Comparison of ENCODE assay signal across 12 cellular contexts in the genomic region with DNA sequence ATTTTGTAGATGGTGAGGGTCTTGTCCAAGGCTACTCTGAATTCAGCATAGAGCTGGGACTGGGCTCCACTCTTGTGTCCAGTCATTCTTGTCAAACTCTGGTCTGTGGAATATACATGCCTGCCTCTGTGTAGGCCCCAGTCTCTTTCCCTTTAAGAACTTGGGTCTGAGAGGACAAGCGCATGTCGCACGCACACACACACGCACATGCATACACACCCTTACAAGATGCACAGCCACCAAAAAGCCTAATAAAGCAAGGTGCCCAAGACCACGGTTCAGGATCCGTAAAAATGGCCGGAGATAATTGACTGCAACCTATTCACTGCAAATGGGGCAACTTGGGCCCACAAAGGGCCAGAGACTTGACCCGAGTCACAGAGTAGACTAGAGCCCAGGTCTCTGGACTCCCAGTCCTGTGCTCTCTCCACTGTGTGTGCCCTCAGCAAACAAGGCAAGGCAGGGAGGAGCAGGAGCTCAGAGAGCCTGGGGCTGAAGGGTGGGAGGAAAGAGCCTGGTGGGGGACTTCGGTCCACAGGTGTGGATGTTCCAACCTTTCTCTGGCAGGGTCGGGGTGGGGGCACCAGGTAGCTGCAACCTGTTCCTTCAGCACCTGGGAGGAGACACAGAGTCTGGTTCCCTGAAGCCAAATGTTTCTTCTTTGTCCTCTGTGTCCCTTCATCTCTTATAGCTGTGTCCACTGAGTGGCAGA. TPM values are rescaled to one million over a fixed set of nuclear protein-coding genes. Genes with fewer than 3 reads are reported as not detected.
DNase-seq lines count a peak whose midpoint lies in the region; ATAC-seq, FAIRE-seq and TF ChIP-seq lines count a peak whose summit lies in the region.
"Had no signal": no experiment of that assay in that cellular context is flagged by ENCODE, and none has a peak within 500 bp of the region (broad histone marks: within the 10 kb centered on the region; RNA-seq: fewer than 3 reads in every experiment).

No MANE protein-coding gene starts in this region.

- H4K20me1 ChIP-seq in GM23248 (ENCODE audit: insufficient read depth) (no peaks in the 10 kb centered on the region), PC-3 (ENCODE audit: low read length) (no peaks in the 10 kb centered on the region)

- no peak overlapping the region for H2AK5ac ChIP-seq in mesendoderm (ENCODE audit: low read length)

- FAIRE-seq in kidney (lab: Jason Lieb, UNC), result no peak
- FAIRE-seq: endometrium had no signal

- H3K56ac ChIP-seq in mesendoderm (ENCODE audit: low read length), result no peak overlapping the region

- H3K4ac ChIP-seq in mesendoderm (ENCODE audit: low read depth, low read length), result no peak overlapping the region

- no peak overlapping the region for H3K23ac ChIP-seq in mesendoderm (ENCODE audit: low read length)

- H2BK5ac ChIP-seq in mesendoderm (ENCODE audit: low read length), result no peak overlapping the region

- H3K79me2 ChIP-seq in GM23248 (ENCODE audit: insufficient read depth), result no peaks in the 10 kb centered on the region
- H3K79me2 ChIP-seq in mesendoderm (ENCODE audit: control insufficient read depth, insufficient read depth, low read length), result no peaks in the 10 kb centered on the region
- H3K79me2 ChIP-seq in PC-3 (ENCODE audit: low read length), result no peaks in the 10 kb centered on the region

- peak overlapping the region; percentile 78; the same call in 1 of the 2 replicates for H2AFZ ChIP-seq in GM23248
- H2AFZ ChIP-seq in PC-3 (ENCODE audit: low read length), result no peak overlapping the region; the same call in 1 of the 2 replicates

- H4K8ac ChIP-seq in mesendoderm (ENCODE audit: low read depth, low read length), result no peak overlapping the region

- no peak for DNase-seq in GM23248
- DNase-seq in T-cell, result no peak
- no peak for DNase-seq in kidney
- DNase-seq in progenitor cell of endocrine pancreas (ENCODE audit: low spot score, unreplicated experiment), result no peak
- no peak for DNase-seq in mesendoderm
- DNase-seq in activated T-helper 2 cell treated with anti-CD3 and anti-CD28 coated beads, Interferon-gamma antibody, Interleukin-2, Interleukin-4, amounts not matched to agents 10 μg/mL and 5 μg/mL and 100 μg/mL, durations not matched to agents 14 hours and 24 hours and 36 hours (ENCODE audit: low spot score), result no peak
- no peak for DNase-seq in PC-3

- H3K9me2 ChIP-seq in GM23248 (ENCODE audit: insufficient read depth) (no peaks in the 10 kb centered on the region), PC-3 (replicated peaks; ENCODE audit: low read length) (no peaks in the 10 kb centered on the region)

- 87 to 89% methylated on average over 10 of the region's 10 CpGs for WGBS in GM23248 (ENCODE audit: low coverage in 1 of 2, low lambda C conversion rate in 2 of 2, missing lambda C conversion rate in 2 of 2), 2 experiments
- no CpG with 5 or more reads among the region's 10 CpGs for WGBS in mesendoderm (ENCODE audit: extremely low coverage, insufficient coverage, low lambda C conversion rate)

- no peak overlapping the region for H2BK120ac ChIP-seq in mesendoderm (ENCODE audit: low read depth, low read length)

- H3K18ac ChIP-seq in mesendoderm (ENCODE audit: low read length), result no peak overlapping the region

- H3K4me2 ChIP-seq in GM23248 (ENCODE audit: unreplicated experiment) (no peak overlapping the region), mesendoderm (ENCODE audit: low read length) (no peak overlapping the region), PC-3 (ENCODE audit: low read length) (no peak overlapping the region)

- H3K4me3 ChIP-seq in GM23248 (no peak overlapping the region), kidney (ENCODE audit: low read length in 2 of 2) (peak overlapping the region; percentile 67 to 87), mesendoderm (ENCODE audit: low read length) (no peak overlapping the region), PC-3 (ENCODE audit: low read length) (no peak overlapping the region; the same call in 1 of the 2 replicates)

- H4K5ac ChIP-seq in mesendoderm (ENCODE audit: low read length), result no peak overlapping the region

- H3F3A ChIP-seq in GM23248 (ENCODE audit: insufficient read depth) (peaks cover 2% of the 10 kb centered on the region; the same call in 1 of the 2 replicates), PC-3 (ENCODE audit: low read length, unreplicated experiment) (no peaks in the 10 kb centered on the region)

- intact Hi-C loops in kidney (cut with DNase I) (no loop called here), PC-3 (cut with micrococcal nuclease) (no loop called here)
- intact Hi-C loops in activated T-helper 2 cell treated with anti-CD3 and anti-CD28 coated beads, Interferon-gamma antibody, Interleukin-2, Interleukin-4, amounts not matched to agents 10 μg/mL and 5 μg/mL and 100 μg/mL, durations not matched to agents 14 hours and 24 hours and 36 hours (cut with micrococcal nuclease), result no loop called here

- H3K79me1 ChIP-seq in mesendoderm (ENCODE audit: low read length), result no peaks in the 10 kb centered on the region

- in situ Hi-C loops in GM23248 (cut with MboI), result no loop called here

- H3K9me3 ChIP-seq in GM23248 (ENCODE audit: low read depth) (no peaks in the 10 kb centered on the region), kidney (ENCODE audit: control insufficient read depth in 1 of 2, low read length in 2 of 2) (no peaks in the 10 kb centered on the region), PC-3 (ENCODE audit: low read length) (no peaks in the 10 kb centered on the region)
- H3K9me3 ChIP-seq: breast epithelium, gastroesophageal sphincter, SJSA1, tibial artery had no signal

- CTCF ChIA-PET in T-cell (lab: Charles Lee) (no interaction called here), PC-3 (lab: Charles Lee) (no interaction called here)

- H3K4me3 Mint-ChIP-seq in T-cell (peak overlapping the region in 2 of 3 donors; percentile 5 to 45), progenitor cell of endocrine pancreas (ENCODE audit: low read depth) (peak overlapping the region; percentile 71)
- no peak overlapping the region for H3K4me3 Mint-ChIP-seq in activated T-helper 2 cell treated with anti-CD3 and anti-CD28 coated beads, Interferon-gamma antibody, Interleukin-2, Interleukin-4, amounts not matched to agents 10 μg/mL and 5 μg/mL and 100 μg/mL, durations not matched to agents 14 hours and 24 hours and 36 hours (ENCODE audit: low read depth)

- H3K27me3 Mint-ChIP-seq in T-cell (peaks cover 53 to 60% of the 10 kb centered on the region in 2 donors), progenitor cell of endocrine pancreas (peaks cover 47% of the 10 kb centered on the region)
- peaks cover 62% of the 10 kb centered on the region for H3K27me3 Mint-ChIP-seq in activated T-helper 2 cell treated with anti-CD3 and anti-CD28 coated beads, Interferon-gamma antibody, Interleukin-2, Interleukin-4, amounts not matched to agents 10 μg/mL and 5 μg/mL and 100 μg/mL, durations not matched to agents 14 hours and 24 hours and 36 hours (ENCODE audit: low read depth)

- H3K9ac ChIP-seq in GM23248 (no peak overlapping the region), kidney (ENCODE audit: low read length in 2 of 2) (peak overlapping the region; percentile 26 to 94), mesendoderm (ENCODE audit: low read length) (no peak overlapping the region), PC-3 (ENCODE audit: low read length) (no peak overlapping the region)

- H3K36me3 ChIP-seq in GM23248 (ENCODE audit: low read depth) (no peaks in the 10 kb centered on the region), kidney (ENCODE audit: control insufficient read depth in 1 of 2, insufficient read depth in 2 of 2, low read length in 2 of 2) (no peaks in the 10 kb centered on the region), mesendoderm (ENCODE audit: control insufficient read depth, insufficient read depth, low read length) (no peaks in the 10 kb centered on the region), PC-3 (ENCODE audit: low read depth, low read length) (no peaks in the 10 kb centered on the region)
- H3K36me3 ChIP-seq: breast epithelium, gastroesophageal sphincter, SJSA1, tibial artery had no signal

- H2BK15ac ChIP-seq in mesendoderm (replicated peaks; ENCODE audit: low read depth), result no peak overlapping the region

- POLR2A ChIA-PET in T-cell (lab: Charles Lee) (no interaction called here), PC-3 (lab: Charles Lee; ENCODE audit: unreplicated experiment) (no interaction called here)

- ATAC-seq in T-cell (replicated peaks in 1 of 4) (no peak), PC-3 (no peak; the same call in 1 of the 2 replicates)

- BruUV-seq in PC-3 (replicated peaks; lab: Mats Ljungman, UMichigan), result no TSS peak

- H3K27ac Mint-ChIP-seq in T-cell (no peak overlapping the region), progenitor cell of endocrine pancreas (no peak overlapping the region)
- H3K27ac Mint-ChIP-seq in activated T-helper 2 cell treated with anti-CD3 and anti-CD28 coated beads, Interferon-gamma antibody, Interleukin-2, Interleukin-4, amounts not matched to agents 10 μg/mL and 5 μg/mL and 100 μg/mL, durations not matched to agents 14 hours and 24 hours and 36 hours, result no peak overlapping the region

- H3K27ac ChIP-seq in GM23248 (no peak overlapping the region), kidney (ENCODE audit: low read depth in 2 of 2, low read length in 2 of 2) (peak overlapping the region; percentile 91 to 94), mesendoderm (ENCODE audit: low read depth, low read length) (no peak overlapping the region), PC-3 (ENCODE audit: low read length) (no peak overlapping the region)
- H3K27ac ChIP-seq: breast epithelium, tibial artery had no signal

- no peak for TF ChIP-seq CTCF in kidney (IDR thresholded peaks at IDR 0.05; ENCODE audit: borderline replicate concordance, extremely low read depth, insufficient read depth)
- TF ChIP-seq CTCF in progenitor cell of endocrine pancreas (IDR thresholded peaks at IDR 0.05; ENCODE audit: unreplicated experiment), result no peak
- TF ChIP-seq CTCF in PC-3 (conservative IDR thresholded peaks at IDR 0.05; ENCODE audit: low read depth, low read length), result no peak

- H3K4me1 Mint-ChIP-seq in T-cell (peaks cover 3 to 9% (median 8%) of the 10 kb centered on the region in 3 donors), progenitor cell of endocrine pancreas (ENCODE audit: low read depth) (peaks cover 12% of the 10 kb centered on the region)
- no peaks in the 10 kb centered on the region for H3K4me1 Mint-ChIP-seq in activated T-helper 2 cell treated with anti-CD3 and anti-CD28 coated beads, Interferon-gamma antibody, Interleukin-2, Interleukin-4, amounts not matched to agents 10 μg/mL and 5 μg/mL and 100 μg/mL, durations not matched to agents 14 hours and 24 hours and 36 hours (ENCODE audit: low read depth)

- no peaks in the 10 kb centered on the region for H3K4me1 ChIP-seq in GM23248 (ENCODE audit: insufficient read depth)
- peaks cover 6 to 27% of the 10 kb centered on the region in 2 donors for H3K4me1 ChIP-seq in kidney (ENCODE audit: control insufficient read depth in 1 of 2, insufficient read depth in 1 of 2, low read depth in 1 of 2, low read length in 2 of 2)
- no peaks in the 10 kb centered on the region for H3K4me1 ChIP-seq in mesendoderm (ENCODE audit: control insufficient read depth, low read depth, low read length)
- H3K4me1 ChIP-seq in PC-3 (ENCODE audit: insufficient read depth, low read length), result peaks cover 8% of the 10 kb centered on the region; the same call in 1 of the 2 replicates

- no peaks in the 10 kb centered on the region for H3K27me3 ChIP-seq in GM23248 (replicated peaks; ENCODE audit: insufficient read depth)
- H3K27me3 ChIP-seq in mesendoderm (ENCODE audit: insufficient read depth, low read length, poor library complexity), result peaks cover 13% of the 10 kb centered on the region
- no peaks in the 10 kb centered on the region for H3K27me3 ChIP-seq in PC-3 (ENCODE audit: low read length)
- H3K27me3 ChIP-seq: breast epithelium, SJSA1 had no signal

- no peaks in the 10 kb centered on the region for H3K36me3 Mint-ChIP-seq in T-cell
- H3K36me3 Mint-ChIP-seq in progenitor cell of endocrine pancreas (ENCODE audit: insufficient read depth), result no peaks in the 10 kb centered on the region
- H3K36me3 Mint-ChIP-seq in activated T-helper 2 cell treated with anti-CD3 and anti-CD28 coated beads, Interferon-gamma antibody, Interleukin-2, Interleukin-4, amounts not matched to agents 10 μg/mL and 5 μg/mL and 100 μg/mL, durations not matched to agents 14 hours and 24 hours and 36 hours (ENCODE audit: low read depth), result no peaks in the 10 kb centered on the region

- H3K9me3 Mint-ChIP-seq in T-cell (no peaks in the 10 kb centered on the region), progenitor cell of endocrine pancreas (ENCODE audit: low read depth) (no peaks in the 10 kb centered on the region)
- H3K9me3 Mint-ChIP-seq in activated T-helper 2 cell treated with anti-CD3 and anti-CD28 coated beads, Interferon-gamma antibody, Interleukin-2, Interleukin-4, amounts not matched to agents 10 μg/mL and 5 μg/mL and 100 μg/mL, durations not matched to agents 14 hours and 24 hours and 36 hours, result no peaks in the 10 kb centered on the region

RNA-seq across cellular contexts. Expression of gene PAQR5, which starts 0.9 kb away (rescaled TPM):
- 3.8 and 4.6 TPM in 2 replicates for total RNA-seq in GM23248 (2014; rRNA removed; shearing (Covaris generic))
- 5.5 and 5.7 TPM in 2 replicates for polyA plus RNA-seq in GM23248 (2016; fragmentation: Nextera tagmentation; extraction: Ambion mirVana)
- under 1 TPM in 3 of 5 donors, not detected in 2; 0.03 to 0.07 (median 0.06) TPM for total RNA-seq in T-cell
- 51.3 TPM for total RNA-seq in kidney
- 32.7 TPM for polyA plus RNA-seq in kidney (ENCODE audit: insufficient read depth, low read depth, low replicate concordance)
- 12.6 and 14.6 TPM in 2 replicates for total RNA-seq in progenitor cell of endocrine pancreas
- polyA plus RNA-seq in mesendoderm (2013, experiment 1 of 2), result 2.0 TPM
- 2.4 TPM for polyA plus RNA-seq in mesendoderm (2013, experiment 2 of 2)
- not detected in 2 replicates for total RNA-seq in activated T-helper 2 cell treated with anti-CD3 and anti-CD28 coated beads, Interferon-gamma antibody, Interleukin-2, Interleukin-4, amounts not matched to agents 10 μg/mL and 5 μg/mL and 100 μg/mL, durations not matched to agents 14 hours and 24 hours and 36 hours
- total RNA-seq in PC-3 (2014; rRNA removed), result 12.2 and 16.5 TPM in 2 replicates

Comparison
In these comparisons a context has a peak if more than half of its experiments do, and no peak if none do; other contexts are left out.
1. H3K27ac ChIP-seq: peak in kidney (2 of 2); none in GM23248 (single experiment), mesendoderm (single experiment) and PC-3 (single experiment).
2. H3K4me3 ChIP-seq: peak in kidney (2 of 2); none in GM23248 (single experiment), mesendoderm (single experiment) and PC-3 (single experiment).
3. H3K9ac ChIP-seq: peak in kidney (2 of 2); none in GM23248 (single experiment), mesendoderm (single experiment) and PC-3 (single experiment).